In genomic region chr12:116924558-116925453, GRCh38 we compare ENCODE assay signal across 10 cellular contexts. TPM values are rescaled to one million over a fixed set of nuclear protein-coding genes. Genes with fewer than 3 reads are reported as not detected.
A peak's percentile ranks its signal among the peaks of the same experiment; 100 is the strongest.
DNase-seq lines count a peak whose midpoint lies in the region; ATAC-seq, FAIRE-seq and TF ChIP-seq lines count a peak whose summit lies in the region.
"Had no signal": no experiment of that assay in that cellular context is flagged by ENCODE, and none has a peak within 500 bp of the region (broad histone marks: within the 10 kb centered on the region; RNA-seq: fewer than 3 reads in every experiment).

No MANE protein-coding gene starts in this region.

- H3K9ac ChIP-seq in neural progenitor cell, result no peak overlapping the region

- intact Hi-C loops in esophagus muscularis mucosa (cut with DNase I) (no loop called here), stomach (cut with DNase I; ENCODE audit: low total_unique reads) (no loop called here)

- no peak overlapping the region for H3K27ac Mint-ChIP-seq in neural progenitor cell

- TF ChIP-seq CTCF in NB4 (IDR thresholded peaks at IDR 0.05; ENCODE audit: low read depth, low read length), result no peak
- TF ChIP-seq CTCF in esophagus muscularis mucosa (IDR thresholded peaks at IDR 0.05), result no peak
- TF ChIP-seq CTCF in stomach (IDR thresholded peaks at IDR 0.05), result no peak
- no peak for TF ChIP-seq CTCF in neural progenitor cell (IDR thresholded peaks at IDR 0.05)

- peak; percentile 73 for FAIRE-seq in GM12892 (lab: Jason Lieb, UNC)

- H3F3A ChIP-seq in neural progenitor cell (ENCODE audit: low read depth), result peaks cover 9% of the 10 kb centered on the region

- 84% methylated on average over 5 of the region's 5 CpGs for WGBS in esophagus muscularis mucosa
- 56 to 72% (median 69%) methylated on average over 5 of the region's 5 CpGs for WGBS in stomach, 5 donors

- H3K4me1 ChIP-seq in esophagus muscularis mucosa (peaks cover 14 to 24% (median 23%) of the 10 kb centered on the region in 4 donors), stomach (peaks cover 27 to 71% (median 41%) of the 10 kb centered on the region in 4 donors), neural progenitor cell (peaks cover 15% of the 10 kb centered on the region)

- peaks cover 18% of the 10 kb centered on the region for H3K36me3 Mint-ChIP-seq in neural progenitor cell

- TF ChIP-seq POLR2A in GM12892 (IDR thresholded peaks at IDR 0.05; ENCODE audit: low read depth, low read length) (no peak), NB4 (IDR thresholded peaks at IDR 0.05; ENCODE audit: extremely low read depth, insufficient read length) (no peak), esophagus muscularis mucosa (IDR thresholded peaks at IDR 0.05; ENCODE audit: low read depth) (no peak), stomach (IDR thresholded peaks at IDR 0.05) (no peak)

- peaks cover 2% of the 10 kb centered on the region for H3K27me3 Mint-ChIP-seq in neural progenitor cell (ENCODE audit: insufficient read depth, low read depth)

- H3K9me3 Mint-ChIP-seq in neural progenitor cell, result no peaks in the 10 kb centered on the region

- H3K27me3 ChIP-seq in esophagus muscularis mucosa (no peaks in the 10 kb centered on the region), stomach (no peaks in the 10 kb centered on the region), neural progenitor cell (no peaks in the 10 kb centered on the region)
- H3K27me3 ChIP-seq: right lobe of liver had no signal

- no peak overlapping the region for H3K4me3 Mint-ChIP-seq in neural progenitor cell

- H3K27ac ChIP-seq in esophagus muscularis mucosa (replicated peaks in 1 of 4), result no peak overlapping the region
- H3K27ac ChIP-seq in stomach, result peak overlapping the region in 1 of 5 donors; percentile 5
- H3K27ac ChIP-seq in neural progenitor cell, result no peak overlapping the region
- H3K27ac ChIP-seq: right lobe of liver had no signal

- peaks cover 61% of the 10 kb centered on the region for H3K79me2 ChIP-seq in neural progenitor cell (ENCODE audit: low read depth)

- no peaks in the 10 kb centered on the region for H3K4me1 Mint-ChIP-seq in neural progenitor cell

- DNase-seq in GM12892 (ENCODE audit: insufficient read length) (peak; percentile 21), NB4 (ENCODE audit: low read depth) (peak; percentile 89), lung microvascular endothelial cell (ENCODE audit: low read depth in 2 of 2) (peak; percentile 25 to 97), esophagus muscularis mucosa (ENCODE audit: extremely low spot score) (no peak), stomach (no peak), neural progenitor cell (ENCODE audit: low spot score) (no peak)
- peak; percentile 22 for DNase-seq in activated effector memory CD4-positive, alpha-beta T cell treated with Interleukin-2 at 50 U/mL for 16 hours
- DNase-seq: right lobe of liver had no signal

- no peak overlapping the region for H2AFZ ChIP-seq in neural progenitor cell (replicated peaks)

- H3K36me3 ChIP-seq in esophagus muscularis mucosa (peaks cover 0 to 20% (median 16%) of the 10 kb centered on the region in 4 donors), stomach (peaks cover 4 to 19% (median 16%) of the 10 kb centered on the region in 4 donors), neural progenitor cell (no peaks in the 10 kb centered on the region)

- no peaks in the 10 kb centered on the region for H3K9me3 ChIP-seq in esophagus muscularis mucosa
- no peaks in the 10 kb centered on the region for H3K9me3 ChIP-seq in stomach
- H3K9me3 ChIP-seq in neural progenitor cell (ENCODE audit: low read depth), result no peaks in the 10 kb centered on the region
- H3K9me3 ChIP-seq: right lobe of liver had no signal

- no peak overlapping the region for H3K4me2 ChIP-seq in neural progenitor cell

- H3K4me3 ChIP-seq in NB4 (ENCODE audit: low read depth, low read length) (no peak overlapping the region), esophagus muscularis mucosa (no peak overlapping the region), stomach (no peak overlapping the region), neural progenitor cell (no peak overlapping the region)
- H3K4me3 ChIP-seq: right lobe of liver had no signal

- no peak for TF ChIP-seq EP300 in esophagus muscularis mucosa (IDR thresholded peaks at IDR 0.05)
- no peak for TF ChIP-seq EP300 in stomach (IDR thresholded peaks at IDR 0.05)

- peak; percentile 65 for ATAC-seq in HG02623 (IDR thresholded peaks at IDR 0.05; ENCODE audit: unreplicated experiment)

- H4K20me1 ChIP-seq in neural progenitor cell (ENCODE audit: low read depth), result peaks cover 38% of the 10 kb centered on the region

RNA-seq across cellular contexts. Expression of gene FBXW8, which starts 14.1 kb away (rescaled TPM):
- polyA plus RNA-seq in GM12892 (2012; ENCODE audit: missing spikeins), result 3.7 TPM
- 7.0 and 9.5 TPM in 2 replicates for total RNA-seq in lung microvascular endothelial cell
- 10 to 100 TPM; 11.9 to 13.9 (median 13.3) TPM for total RNA-seq in esophagus muscularis mucosa
- 10 to 100 TPM in 3 of 5 donors, 1 to 10 TPM in 2; 4.1 to 28.7 (median 19.6) TPM for total RNA-seq in stomach
- polyA plus RNA-seq in stomach, result 1 to 10 TPM; 3.2 to 4.1 (median 3.3) TPM
- 20.7 and 27.2 TPM in 2 replicates for total RNA-seq in neural progenitor cell (ENCODE audit: low replicate concordance)

RNA-seq across cellular contexts. Expression of gene HRK, which starts 43.6 kb away (rescaled TPM):
- polyA plus RNA-seq in GM12892 (2012; ENCODE audit: missing spikeins), result not detected
- under 0.01 TPM in 1 of 2 replicates, not detected in the other for total RNA-seq in lung microvascular endothelial cell
- total RNA-seq in esophagus muscularis mucosa, result under 1 TPM in 2 of 4 donors, not detected in 2; 0.11 to 0.17 TPM
- total RNA-seq in stomach, result under 1 TPM in 1 of 5 donors, not detected in 4; 0.18 TPM
- under 1 TPM in 2 of 3 donors, not detected in 1; 0.06 to 0.25 TPM for polyA plus RNA-seq in stomach
- total RNA-seq in neural progenitor cell (ENCODE audit: low replicate concordance), result 0.06 TPM in 1 of 2 replicates, not detected in the other
- total RNA-seq: right lobe of liver; T-helper 1 cell treated with Interleukin-12 subunit alpha and Interleukin-12 subunit beta and Interleukin-4 antibody, amounts not matched to agents 30 ng/mL and 1 ng/mL, for 36 hours had no signal

Comparison
In these comparisons a context has a peak if more than half of its experiments do, and no peak if none do; other contexts are left out.
1. DNase-seq: peak in GM12892 (single experiment), NB4 (single experiment), activated effector memory CD4-positive, alpha-beta T cell treated with Interleukin-2 at 50 U/mL for 16 hours (single experiment) and lung microvascular endothelial cell (2 of 2); none in esophagus muscularis mucosa (single experiment), stomach (single experiment) and neural progenitor cell (single experiment).